In genomic region chr14:68892961-68893360, GRCh38 we compare ENCODE assay signal across 11 cellular contexts.
"Had no signal": no experiment of that assay in that cellular context is flagged by ENCODE, and none has a peak within 500 bp of the region (broad histone marks: within the 10 kb centered on the region; RNA-seq: fewer than 3 reads in every experiment).

No MANE protein-coding gene starts in this region.

- H3K4me3 ChIP-seq: hepatocyte, neural progenitor cell, right atrium auricular region, upper lobe of right lung had no signal

- H3K27me3 Mint-ChIP-seq: activated CD4-positive, alpha-beta T cell treated with anti-CD3 and anti-CD28 coated beads, Interleukin-2, amount 10 ng/mL, durations not matched to agents 24 days and 14 days; T-helper 17 cell had no signal

- H3K27me3 ChIP-seq: hepatocyte, neural progenitor cell, right atrium auricular region, upper lobe of right lung had no signal

- H3K4me1 ChIP-seq: neural progenitor cell, upper lobe of right lung had no signal

- ATAC-seq: activated naive CD4-positive, alpha-beta T cell treated with anti-CD3 and anti-CD28 coated beads, Interleukin-2, amount 50 U/mL, for 72 hours; stimulated activated effector memory CD8-positive, alpha-beta T cell treated with anti-CD3 and anti-CD28 coated beads, Interleukin-12 subunit alpha, Interleukin-12 subunit beta, amount 100 ng/mL, for 72 hours; T-helper 17 cell; upper lobe of right lung had no signal

- H3K4me1 Mint-ChIP-seq: neural progenitor cell, WTC11 had no signal

- DNase-seq: activated CD4-positive, alpha-beta T cell treated with anti-CD3 and anti-CD28 coated beads, Interleukin-2, amount 10 ng/mL, durations not matched to agents 24 days and 14 days; activated T-cell treated with anti-CD3 and anti-CD28 coated beads for 4 hours; substantia nigra; T-helper 17 cell had no signal

- H3K36me3 ChIP-seq: neural progenitor cell had no signal

- H3K27ac Mint-ChIP-seq: activated CD4-positive, alpha-beta T cell treated with anti-CD3 and anti-CD28 coated beads, Interleukin-2, amount 10 ng/mL, durations not matched to agents 24 days and 14 days; activated naive CD4-positive, alpha-beta T cell treated with anti-CD3 and anti-CD28 coated beads, Interleukin-2, amount 50 U/mL, for 72 hours; neural progenitor cell; stimulated activated effector memory CD8-positive, alpha-beta T cell treated with anti-CD3 and anti-CD28 coated beads, Interleukin-12 subunit alpha, Interleukin-12 subunit beta, amount 100 ng/mL, for 72 hours; T-helper 17 cell; WTC11 had no signal

- H3K4me3 Mint-ChIP-seq: activated CD4-positive, alpha-beta T cell treated with anti-CD3 and anti-CD28 coated beads, Interleukin-2, amount 10 ng/mL, durations not matched to agents 24 days and 14 days; neural progenitor cell; stimulated activated effector memory CD8-positive, alpha-beta T cell treated with anti-CD3 and anti-CD28 coated beads, Interleukin-12 subunit alpha, Interleukin-12 subunit beta, amount 100 ng/mL, for 72 hours; T-helper 17 cell; WTC11 had no signal

- H3K27ac ChIP-seq: hepatocyte, neural progenitor cell, upper lobe of right lung had no signal

- H3K9me3 ChIP-seq: right atrium auricular region, upper lobe of right lung had no signal

- H3K9me3 Mint-ChIP-seq: activated CD4-positive, alpha-beta T cell treated with anti-CD3 and anti-CD28 coated beads, Interleukin-2, amount 10 ng/mL, durations not matched to agents 24 days and 14 days; activated naive CD4-positive, alpha-beta T cell treated with anti-CD3 and anti-CD28 coated beads, Interleukin-2, amount 50 U/mL, for 72 hours; neural progenitor cell; stimulated activated effector memory CD8-positive, alpha-beta T cell treated with anti-CD3 and anti-CD28 coated beads, Interleukin-12 subunit alpha, Interleukin-12 subunit beta, amount 100 ng/mL, for 72 hours; WTC11 had no signal
